In the genomic region with DNA sequence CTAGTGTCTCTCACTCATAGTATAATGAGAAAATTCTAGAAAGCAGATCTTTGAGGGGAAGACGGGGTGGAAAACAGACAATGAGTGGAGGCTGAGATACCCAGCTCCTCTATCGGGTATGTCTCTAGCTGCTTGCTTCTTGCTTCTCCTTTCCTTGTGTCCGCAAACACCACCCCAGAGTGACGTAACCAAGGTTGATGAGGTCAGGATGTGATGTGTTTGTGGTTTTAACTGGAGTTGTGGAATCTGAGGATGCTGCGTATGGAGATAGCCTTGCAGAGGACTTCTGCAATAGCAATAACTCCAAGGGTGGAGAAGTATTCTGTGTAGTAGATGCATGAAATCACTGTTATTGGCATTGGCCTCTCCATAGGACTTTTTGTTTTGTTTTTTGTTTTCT, we compare ENCODE assay signal across 1 cellular context.
TF ChIP-seq lines count a peak whose summit lies in the region.

No MANE protein-coding gene starts in this region.

TF ChIP-seq in HepG2, 621 proteins besides CTCF, POLR2A, EP300 and RAD21 (continued from another document):
- TF ChIP-seq, protein P1, sequence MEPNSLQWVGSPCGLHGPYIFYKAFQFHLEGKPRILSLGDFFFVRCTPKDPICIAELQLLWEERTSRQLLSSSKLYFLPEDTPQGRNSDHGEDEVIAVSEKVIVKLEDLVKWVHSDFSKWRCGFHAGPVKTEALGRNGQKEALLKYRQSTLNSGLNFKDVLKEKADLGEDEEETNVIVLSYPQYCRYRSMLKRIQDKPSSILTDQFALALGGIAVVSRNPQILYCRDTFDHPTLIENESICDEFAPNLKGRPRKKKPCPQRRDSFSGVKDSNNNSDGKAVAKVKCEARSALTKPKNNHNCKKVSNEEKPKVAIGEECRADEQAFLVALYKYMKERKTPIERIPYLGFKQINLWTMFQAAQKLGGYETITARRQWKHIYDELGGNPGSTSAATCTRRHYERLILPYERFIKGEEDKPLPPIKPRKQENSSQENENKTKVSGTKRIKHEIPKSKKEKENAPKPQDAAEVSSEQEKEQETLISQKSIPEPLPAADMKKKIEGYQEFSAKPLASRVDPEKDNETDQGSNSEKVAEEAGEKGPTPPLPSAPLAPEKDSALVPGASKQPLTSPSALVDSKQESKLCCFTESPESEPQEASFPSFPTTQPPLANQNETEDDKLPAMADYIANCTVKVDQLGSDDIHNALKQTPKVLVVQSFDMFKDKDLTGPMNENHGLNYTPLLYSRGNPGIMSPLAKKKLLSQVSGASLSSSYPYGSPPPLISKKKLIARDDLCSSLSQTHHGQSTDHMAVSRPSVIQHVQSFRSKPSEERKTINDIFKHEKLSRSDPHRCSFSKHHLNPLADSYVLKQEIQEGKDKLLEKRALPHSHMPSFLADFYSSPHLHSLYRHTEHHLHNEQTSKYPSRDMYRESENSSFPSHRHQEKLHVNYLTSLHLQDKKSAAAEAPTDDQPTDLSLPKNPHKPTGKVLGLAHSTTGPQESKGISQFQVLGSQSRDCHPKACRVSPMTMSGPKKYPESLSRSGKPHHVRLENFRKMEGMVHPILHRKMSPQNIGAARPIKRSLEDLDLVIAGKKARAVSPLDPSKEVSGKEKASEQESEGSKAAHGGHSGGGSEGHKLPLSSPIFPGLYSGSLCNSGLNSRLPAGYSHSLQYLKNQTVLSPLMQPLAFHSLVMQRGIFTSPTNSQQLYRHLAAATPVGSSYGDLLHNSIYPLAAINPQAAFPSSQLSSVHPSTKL (CRISPR knock-in tag; IDR thresholded peaks at IDR 0.05): peak; percentile 56; the same call in 1 of the 2 replicates
- TF ChIP-seq SOX13 (IDR thresholded peaks at IDR 0.05) (no peak), SOX13 (CRISPR knock-in tag; conservative IDR thresholded peaks at IDR 0.05 in 1 of 2, IDR thresholded peaks at IDR 0.05 in 1 of 2) (peak in 1 of 2 experiments; percentile 41; a peak in 1 of 4 replicates)
